Comparison of ENCODE assay signal across 11 cellular contexts in the genomic region with DNA sequence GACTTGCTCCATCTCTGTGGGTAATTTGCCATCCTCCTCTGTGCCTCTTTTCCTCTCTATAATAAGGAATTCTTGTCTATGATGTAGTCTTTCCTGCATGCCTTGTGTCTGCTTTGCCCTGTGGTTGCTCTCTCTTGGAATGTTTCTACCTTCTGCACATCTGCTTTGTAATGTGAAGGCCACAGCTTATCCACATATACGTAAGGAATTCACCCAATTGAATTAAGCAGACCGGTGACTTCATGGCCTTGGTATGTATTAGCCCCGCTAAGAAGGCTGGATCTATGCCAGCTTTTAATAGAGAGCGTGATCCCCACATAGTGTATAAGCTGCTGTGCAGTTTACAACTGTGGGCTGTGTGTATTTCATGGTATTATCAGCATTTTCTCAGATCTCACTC.
DNase-seq lines count a peak whose midpoint lies in the region; ATAC-seq, FAIRE-seq and TF ChIP-seq lines count a peak whose summit lies in the region.
"Had no signal": no experiment of that assay in that cellular context is flagged by ENCODE, and none has a peak within 500 bp of the region (broad histone marks: within the 10 kb centered on the region; RNA-seq: fewer than 3 reads in every experiment).

No MANE protein-coding gene starts in this region.

- H3K27ac Mint-ChIP-seq in CD14-positive monocyte = no peak overlapping the region
- no peak overlapping the region for H3K27ac Mint-ChIP-seq in activated CD4-positive, alpha-beta T cell treated with anti-CD3 and anti-CD28 coated beads, Interleukin-2, amount 10 ng/mL, durations not matched to agents 24 days and 14 days

- no peak for ATAC-seq in HG03439 (IDR thresholded peaks at IDR 0.05; ENCODE audit: unreplicated experiment)

- H3K18ac ChIP-seq in mesenchymal stem cell (ENCODE audit: low read depth in 1 of 2, low read length in 2 of 2) = no peak overlapping the region

- intact Hi-C loops in CD14-positive monocyte (cut with micrococcal nuclease) = no loop called here
- intact Hi-C loops in activated CD4-positive, alpha-beta T cell treated with anti-CD3 and anti-CD28 coated beads, Interleukin-2, amount 10 ng/mL, durations not matched to agents 24 days and 14 days (cut with micrococcal nuclease) = no loop called here

- no peaks in the 10 kb centered on the region for H3K79me1 ChIP-seq in mesenchymal stem cell (replicated peaks; ENCODE audit: low read length, poor library complexity, severe bottlenecking)

- no peak overlapping the region for H2BK12ac ChIP-seq in mesenchymal stem cell (ENCODE audit: low read length in 2 of 2)

- DNase-seq in DMS 273 treated with DMSO at 0.1 percent for 48 hours (lab: John Stamatoyannopoulos, UW) (peak; percentile 9), NCI-H446 treated with DMSO at 0.1 percent for 48 hours (lab: John Stamatoyannopoulos, UW) (peak; percentile 17), bronchial epithelial cell (ENCODE audit: low read depth) (peak; percentile 48), mesenchymal stem cell (peak; percentile 86), CD14-positive monocyte (ENCODE audit: low spot score) (no peak), NCI-H1436 treated with DMSO at 0.1 percent for 48 hours (lab: John Stamatoyannopoulos, UW) (no peak)
- no peak for DNase-seq in activated CD4-positive, alpha-beta T cell treated with anti-CD3 and anti-CD28 coated beads, Interleukin-2, amount 10 ng/mL, durations not matched to agents 24 days and 14 days
- DNase-seq: cerebellar nuclear complex; hippocampal formation; NK-92 treated with Interleukin-12 subunit alpha and Interleukin-12 subunit beta, amount 100 ng/mL, for 24 hours had no signal

- H2AFZ ChIP-seq in mesenchymal stem cell (ENCODE audit: low read depth, low read length) = no peak overlapping the region

- no peak overlapping the region for H2AK5ac ChIP-seq in mesenchymal stem cell (ENCODE audit: low read length, severe bottlenecking)

- H2BK15ac ChIP-seq in mesenchymal stem cell (ENCODE audit: low read depth, poor library complexity, severe bottlenecking) = no peak overlapping the region

- H3K4me1 ChIP-seq in mesenchymal stem cell (ENCODE audit: control insufficient read depth, insufficient read depth, low read depth, low read length) = peaks cover 11% of the 10 kb centered on the region

- H3K9ac ChIP-seq in mesenchymal stem cell (ENCODE audit: low read length) = no peak overlapping the region

- peaks cover 0 to 3% (median 0%) of the 10 kb centered on the region in 3 donors for H3K27me3 Mint-ChIP-seq in CD14-positive monocyte (ENCODE audit: low read depth in 3 of 3)
- H3K27me3 Mint-ChIP-seq in activated CD4-positive, alpha-beta T cell treated with anti-CD3 and anti-CD28 coated beads, Interleukin-2, amount 10 ng/mL, durations not matched to agents 24 days and 14 days = no peaks in the 10 kb centered on the region

- H3K4me3 ChIP-seq in bronchial epithelial cell (ENCODE audit: low read depth, low read length) (no peak overlapping the region), mesenchymal stem cell (ENCODE audit: insufficient read depth in 1 of 2, low read depth in 1 of 2, low read length in 2 of 2) (no peak overlapping the region)

- no peaks in the 10 kb centered on the region for H3K36me3 Mint-ChIP-seq in CD14-positive monocyte
- H3K36me3 Mint-ChIP-seq in activated CD4-positive, alpha-beta T cell treated with anti-CD3 and anti-CD28 coated beads, Interleukin-2, amount 10 ng/mL, durations not matched to agents 24 days and 14 days (ENCODE audit: low read depth) = no peaks in the 10 kb centered on the region

- no peaks in the 10 kb centered on the region for H3K36me3 ChIP-seq in bronchial epithelial cell (ENCODE audit: control insufficient read depth, insufficient read depth, low read length)
- no peaks in the 10 kb centered on the region for H3K36me3 ChIP-seq in mesenchymal stem cell (ENCODE audit: control insufficient read depth in 1 of 2, insufficient read depth in 2 of 2, low read depth in 1 of 2, low read length in 2 of 2)

- no peak overlapping the region for H4K91ac ChIP-seq in mesenchymal stem cell (ENCODE audit: low read length)

- H3K14ac ChIP-seq in mesenchymal stem cell (ENCODE audit: low read length in 2 of 2) = no peak overlapping the region

- no peak for FAIRE-seq in bronchial epithelial cell (lab: Jason Lieb, UNC)

- H3K23ac ChIP-seq in mesenchymal stem cell (ENCODE audit: low read length in 2 of 2) = no peak overlapping the region

- no peaks in the 10 kb centered on the region for H3K27me3 ChIP-seq in bronchial epithelial cell (ENCODE audit: control insufficient read depth, insufficient read depth, low read length)
- H3K27me3 ChIP-seq in mesenchymal stem cell (ENCODE audit: control insufficient read depth in 1 of 2, insufficient read depth in 1 of 2, low read length in 2 of 2) = no peaks in the 10 kb centered on the region

- H3K4me2 ChIP-seq in mesenchymal stem cell (ENCODE audit: low read length, poor library complexity, severe bottlenecking) = no peak overlapping the region

- H4K8ac ChIP-seq in mesenchymal stem cell (ENCODE audit: low read length) = no peak overlapping the region

- peaks cover 5% of the 10 kb centered on the region for H3K4me1 Mint-ChIP-seq in CD14-positive monocyte
- H3K4me1 Mint-ChIP-seq in activated CD4-positive, alpha-beta T cell treated with anti-CD3 and anti-CD28 coated beads, Interleukin-2, amount 10 ng/mL, durations not matched to agents 24 days and 14 days = peaks cover 9% of the 10 kb centered on the region

- peak overlapping the region; percentile 85 for H3K27ac ChIP-seq in mesenchymal stem cell (ENCODE audit: low read length, poor library complexity, severe bottlenecking)

- no peak overlapping the region for H2BK5ac ChIP-seq in mesenchymal stem cell (ENCODE audit: low read depth, low read length, poor library complexity, severe bottlenecking)

- no peak overlapping the region for H3K4ac ChIP-seq in mesenchymal stem cell (ENCODE audit: low read depth in 1 of 2, low read length in 2 of 2)

- WGBS in mesenchymal stem cell = 0% methylated on average over 2 of the region's 4 CpGs

- no peak overlapping the region for H2BK120ac ChIP-seq in mesenchymal stem cell (ENCODE audit: low read depth, low read length)

- peaks cover 0 to 2% (median 0%) of the 10 kb centered on the region in 7 donors for H3K9me3 Mint-ChIP-seq in CD14-positive monocyte
- H3K9me3 Mint-ChIP-seq in activated CD4-positive, alpha-beta T cell treated with anti-CD3 and anti-CD28 coated beads, Interleukin-2, amount 10 ng/mL, durations not matched to agents 24 days and 14 days = no peaks in the 10 kb centered on the region

- TF ChIP-seq CTCF in bronchial epithelial cell (IDR thresholded peaks at IDR 0.05; ENCODE audit: insufficient read depth, low read length, severe bottlenecking) = no peak
- no peak for TF ChIP-seq CTCF in CD14-positive monocyte (IDR thresholded peaks at IDR 0.05)

- no peak overlapping the region for H3K4me3 Mint-ChIP-seq in CD14-positive monocyte
- no peak overlapping the region for H3K4me3 Mint-ChIP-seq in activated CD4-positive, alpha-beta T cell treated with anti-CD3 and anti-CD28 coated beads, Interleukin-2, amount 10 ng/mL, durations not matched to agents 24 days and 14 days

- H3K9me3 ChIP-seq in mesenchymal stem cell (ENCODE audit: control insufficient read depth, low read length) = no peaks in the 10 kb centered on the region

Comparison
In these comparisons a context has a peak if more than half of its experiments do, and no peak if none do; other contexts are left out.
1. DNase-seq: peak in DMS 273 treated with DMSO at 0.1 percent for 48 hours (single experiment), NCI-H446 treated with DMSO at 0.1 percent for 48 hours (single experiment), bronchial epithelial cell (single experiment) and mesenchymal stem cell (single experiment); none in CD14-positive monocyte (single experiment), activated CD4-positive, alpha-beta T cell treated with anti-CD3 and anti-CD28 coated beads, Interleukin-2, amount 10 ng/mL, durations not matched to agents 24 days and 14 days (single experiment) and NCI-H1436 treated with DMSO at 0.1 percent for 48 hours (single experiment).